In the genomic region with DNA sequence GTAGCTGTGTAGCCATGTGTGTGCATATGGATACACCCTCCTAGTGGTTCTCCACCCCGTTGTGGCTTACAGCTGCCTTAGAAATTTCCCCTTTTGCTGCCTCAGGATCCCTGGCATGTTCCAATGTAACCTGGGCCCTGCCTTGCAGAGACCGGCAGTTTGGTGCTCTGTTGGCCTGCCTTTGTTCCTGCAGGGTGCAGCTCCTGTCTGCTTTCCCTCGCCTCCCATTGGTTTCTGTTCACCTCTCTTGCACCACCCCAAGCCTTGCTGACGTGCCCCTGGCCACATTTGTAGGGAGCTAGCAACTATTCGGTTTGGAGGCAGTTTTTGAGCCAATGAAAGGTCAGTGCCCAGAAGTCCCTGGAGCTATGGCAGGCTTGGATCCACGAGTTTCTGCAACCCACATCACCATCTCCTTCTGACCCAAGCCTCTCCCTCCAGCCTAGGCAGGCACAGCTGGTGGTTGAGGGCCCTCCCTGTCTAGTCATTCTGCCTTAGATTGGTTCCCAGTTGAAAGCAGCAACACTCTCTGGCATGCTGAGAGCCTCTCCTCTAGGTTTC, we compare ENCODE assay signal across 18 cellular contexts. TPM values are rescaled to one million over a fixed set of nuclear protein-coding genes. Genes with fewer than 3 reads are reported as not detected.
A peak's percentile ranks its signal among the peaks of the same experiment; 100 is the strongest.
DNase-seq lines count a peak whose midpoint lies in the region; ATAC-seq, FAIRE-seq and TF ChIP-seq lines count a peak whose summit lies in the region.
"Had no signal": no experiment of that assay in that cellular context is flagged by ENCODE, and none has a peak within 500 bp of the region (broad histone marks: within the 10 kb centered on the region; RNA-seq: fewer than 3 reads in every experiment).

No MANE protein-coding gene starts in this region.

- POLR2A ChIA-PET in H1 (lab: Charles Lee; ENCODE audit: partially characterized antibody): interaction anchor here (0.9 to 1.5 kb wide), 4 partner anchors 63 to 319 kb away, joined by 3 read pairs; no protein-coding TSS in a partner anchor

- intact Hi-C loops in heart left ventricle (cut with DNase I) (loop anchor here in 3 of 10 donors (5.0 kb wide), 2 partner anchors 201 to 206 kb away; a partner anchor contains a TSS), Right ventricle myocardium inferior (cut with DNase I) (loop anchor here (5.0 kb wide), 1 partner anchor 206 kb away; a partner anchor contains a TSS), tibial artery (cut with DNase I; ENCODE audit: low total_unique reads) (loop anchor here (5.0 kb wide), 1 partner anchor 206 kb away; a partner anchor contains a TSS)
- intact Hi-C loops in activated naive CD4-positive, alpha-beta T cell treated with anti-CD3 and anti-CD28 coated beads for 36 hours (cut with micrococcal nuclease): no loop called here

- TF ChIP-seq POLR2A in heart left ventricle (IDR thresholded peaks at IDR 0.05) (no peak), H1 (IDR thresholded peaks at IDR 0.05; ENCODE audit: control extremely low read depth in 1 of 2, low read depth in 2 of 2, low read length in 2 of 2) (no peak)

- H3K4me2 ChIP-seq in H1 (ENCODE audit: insufficient read depth in 1 of 2, low read depth in 2 of 2, low read length in 2 of 2) (no peak overlapping the region), neuronal stem cell (ENCODE audit: insufficient read depth, low read length, poor library complexity, severe bottlenecking) (no peak overlapping the region)

- H2BK15ac ChIP-seq in H1 (ENCODE audit: low read length): peak overlapping the region; percentile 6; the same call in 1 of the 2 replicates
- peak overlapping the region; percentile 1 for H2BK15ac ChIP-seq in neuronal stem cell (ENCODE audit: low read length)

- no peak overlapping the region for H2BK5ac ChIP-seq in H1 (ENCODE audit: low read depth, low read length)
- no peak overlapping the region for H2BK5ac ChIP-seq in neuronal stem cell (ENCODE audit: low read length)

- H3K18ac ChIP-seq in H1 (ENCODE audit: extremely low read depth, low read length) (no peak overlapping the region), neuronal stem cell (ENCODE audit: low read length) (no peak overlapping the region)

- no peak overlapping the region for H3K56ac ChIP-seq in H1 (replicated peaks; ENCODE audit: insufficient read length, low read depth, low read length)

- H3K9ac ChIP-seq in H1 (replicated peaks in 1 of 4; ENCODE audit: extremely low read depth in 1 of 4, low read depth in 3 of 4, low read length in 3 of 4) (no peak overlapping the region), neuronal stem cell (ENCODE audit: low read depth, low read length, poor library complexity) (no peak overlapping the region)

- TF ChIP-seq CTCF in heart left ventricle (IDR thresholded peaks at IDR 0.05): no peak
- TF ChIP-seq CTCF in H1 (IDR thresholded peaks at IDR 0.05; ENCODE audit: control extremely low read depth in 1 of 3, insufficient read depth in 1 of 3, low read depth in 1 of 3, low read length in 3 of 3): no peak
- no peak for TF ChIP-seq CTCF in tibial artery (IDR thresholded peaks at IDR 0.05)

- H3K27ac Mint-ChIP-seq in activated naive CD4-positive, alpha-beta T cell treated with anti-CD3 and anti-CD28 coated beads for 36 hours: no peak overlapping the region

- H3K4me1 ChIP-seq in heart left ventricle (peaks cover 0 to 53% (median 28%) of the 10 kb centered on the region in 12 donors), H1 (replicated peaks in 1 of 4; ENCODE audit: control insufficient read depth in 3 of 4, insufficient read depth in 4 of 4, low read length in 3 of 4) (peaks cover 3 to 9% (median 6%) of the 10 kb centered on the region in 4 experiments), neuronal stem cell (ENCODE audit: control insufficient read depth in 2 of 2, insufficient read depth in 1 of 2, low read depth in 1 of 2, low read length in 2 of 2) (peaks cover 0 to 6% of the 10 kb centered on the region in 2 donors), tibial artery (peaks cover 0 to 56% (median 50%) of the 10 kb centered on the region in 4 donors)

- H2AK5ac ChIP-seq in H1 (ENCODE audit: low read depth, low read length) (no peak overlapping the region), neuronal stem cell (ENCODE audit: low read depth, low read length) (no peak overlapping the region)

- FAIRE-seq in H1 (lab: Jason Lieb, UNC): no peak

- H3K27ac ChIP-seq in heart left ventricle: peak overlapping the region in 9 of 12 donors; percentile 4 to 86 (median 50)
- no peak overlapping the region for H3K27ac ChIP-seq in H1 (ENCODE audit: low read depth, low read length)
- H3K27ac ChIP-seq in neuronal stem cell (replicated peaks; ENCODE audit: low read length): no peak overlapping the region
- H3K27ac ChIP-seq in tibial artery: peak overlapping the region; percentile 87 to 95

- H3K79me2 ChIP-seq in H1 (ENCODE audit: control insufficient read depth in 1 of 2, insufficient read depth in 2 of 2, low read length in 2 of 2): no peaks in the 10 kb centered on the region

- H2AFZ ChIP-seq in H1 (ENCODE audit: low read length): no peak overlapping the region
- no peak overlapping the region for H2AFZ ChIP-seq in neuronal stem cell (ENCODE audit: low read length)

- H3K9me3 Mint-ChIP-seq in activated naive CD4-positive, alpha-beta T cell treated with anti-CD3 and anti-CD28 coated beads for 36 hours: peaks cover 2% of the 10 kb centered on the region

- no peak for TF ChIP-seq RAD21 in H1 (IDR thresholded peaks at IDR 0.05 in 1 of 2, conservative IDR thresholded peaks at IDR 0.05 in 1 of 2; ENCODE audit: low read depth in 2 of 2, low read length in 2 of 2)

- H4K8ac ChIP-seq in H1 (ENCODE audit: extremely low read depth, insufficient read depth, low read length) (no peak overlapping the region; the same call in 1 of the 2 replicates), neuronal stem cell (ENCODE audit: low read depth, low read length) (no peak overlapping the region)

- no peaks in the 10 kb centered on the region for H3K27me3 Mint-ChIP-seq in activated naive CD4-positive, alpha-beta T cell treated with anti-CD3 and anti-CD28 coated beads for 36 hours (ENCODE audit: low read depth)

- H2BK120ac ChIP-seq in H1 (replicated peaks; ENCODE audit: low read depth, low read length): no peak overlapping the region
- no peak overlapping the region for H2BK120ac ChIP-seq in neuronal stem cell (ENCODE audit: low read depth, low read length)

- H3K23ac ChIP-seq in H1 (ENCODE audit: insufficient read length) (no peak overlapping the region), neuronal stem cell (ENCODE audit: low read depth, low read length, poor library complexity) (peak overlapping the region; percentile 4)

- H4K91ac ChIP-seq in H1 (replicated peaks; ENCODE audit: insufficient read length, low read length) (no peak overlapping the region), neuronal stem cell (ENCODE audit: low read depth, low read length, poor library complexity) (no peak overlapping the region)

- no peaks in the 10 kb centered on the region for H3K36me3 Mint-ChIP-seq in activated naive CD4-positive, alpha-beta T cell treated with anti-CD3 and anti-CD28 coated beads for 36 hours (ENCODE audit: low read depth)

- H3K14ac ChIP-seq in H1 (ENCODE audit: insufficient read length) (no peak overlapping the region), neuronal stem cell (ENCODE audit: low read length) (no peak overlapping the region)

- peaks cover 8% of the 10 kb centered on the region for H3K4me1 Mint-ChIP-seq in activated naive CD4-positive, alpha-beta T cell treated with anti-CD3 and anti-CD28 coated beads for 36 hours (ENCODE audit: low read depth)

- H3K4me3 Mint-ChIP-seq in activated naive CD4-positive, alpha-beta T cell treated with anti-CD3 and anti-CD28 coated beads for 36 hours: no peak overlapping the region

- H4K5ac ChIP-seq in H1 (ENCODE audit: insufficient read length, low read depth, low read length): no peak overlapping the region

- DNase-seq in heart left ventricle (no peak), Right ventricle myocardium inferior (ENCODE audit: missing footprints) (no peak), H1 (ENCODE audit: low read depth in 1 of 2, low spot score in 2 of 2) (no peak), neuronal stem cell (ENCODE audit: low spot score) (no peak), tibial artery (peak; percentile 35 to 84), T1000 (lab: John Stamatoyannopoulos, UW) (no peak)
- DNase-seq in stimulated activated naive CD4-positive, alpha-beta T cell treated with Interleukin-2 at 50 U/mL for 16 hours (lab: John Stamatoyannopoulos, UW): no peak
- DNase-seq in activated naive CD4-positive, alpha-beta T cell treated with anti-CD3 and anti-CD28 coated beads for 36 hours: no peak
- DNase-seq: C1 segment of cervical spinal cord, H7, Karpas-422, NCI-H1417, NCI-H1930, NCI-H2171, NCI-H774 had no signal

- H3K4me3 ChIP-seq in heart left ventricle (no peak overlapping the region), H1 (ENCODE audit: extremely low read depth in 1 of 4, insufficient read depth in 2 of 4, low read depth in 3 of 4, low read length in 4 of 4) (no peak overlapping the region), neuronal stem cell (ENCODE audit: low read length in 2 of 2) (no peak overlapping the region), tibial artery (no peak overlapping the region)

- H2BK20ac ChIP-seq in H1 (ENCODE audit: low read length): peak overlapping the region; percentile 27; the same call in 1 of the 2 replicates

- no peak for TF ChIP-seq EP300 in H1 (IDR thresholded peaks at IDR 0.05; ENCODE audit: borderline replicate concordance in 1 of 2, low read depth in 2 of 2, low read length in 2 of 2)

- H3K27me3 ChIP-seq in heart left ventricle (no peaks in the 10 kb centered on the region), H1 (replicated peaks in 1 of 4; ENCODE audit: control insufficient read depth in 3 of 4, extremely low read depth in 1 of 4, insufficient read depth in 3 of 4, low read length in 3 of 4) (peaks cover 0 to 25% (median 19%) of the 10 kb centered on the region in 4 experiments; a peak in 6 of 7 replicates), neuronal stem cell (ENCODE audit: control insufficient read depth in 3 of 3, insufficient read depth in 3 of 3, low read depth in 1 of 3, low read length in 3 of 3) (peaks cover 0 to 33% (median 0%) of the 10 kb centered on the region in 3 experiments), tibial artery (no peaks in the 10 kb centered on the region)

- 74 to 87% (median 80%) methylated on average over 6 of the region's 6 CpGs for WGBS in heart left ventricle, 4 donors
- WGBS in H1 (ENCODE audit: extremely low coverage in 1 of 2, insufficient coverage in 1 of 2, insufficient read length in 1 of 2, insufficient replicate concordance in 2 of 2, low coverage in 1 of 2, low lambda C conversion rate in 2 of 2, missing lambda C conversion rate in 1 of 2), 2 experiments: 96% methylated on average over 6 of the region's 6 CpGs; no CpG with 5 or more reads in 1 of the 2 experiments
- whole genome bisulfite sequencing in neuronal stem cell (ENCODE audit: extremely low coverage in 2 of 2, insufficient read length in 2 of 2, insufficient replicate concordance in 1 of 2), 2 donors: no CpG with 5 or more reads among the region's 6 CpGs

- H2BK12ac ChIP-seq in H1 (ENCODE audit: low read depth, low read length) (no peak overlapping the region), neuronal stem cell (ENCODE audit: low read length) (no peak overlapping the region)

- peaks cover 8% of the 10 kb centered on the region; the same call in 1 of the 2 replicates for H3K23me2 ChIP-seq in H1 (ENCODE audit: low read depth, low read length)

- ATAC-seq in heart left ventricle: peak in 1 of 4 donors; percentile 13
- no peak for ATAC-seq in Right ventricle myocardium inferior
- ATAC-seq: Panc1 had no signal

- no peaks in the 10 kb centered on the region; the same call in 1 of the 2 replicates for H3K79me1 ChIP-seq in H1 (ENCODE audit: low read depth, low read length)
- no peaks in the 10 kb centered on the region for H3K79me1 ChIP-seq in neuronal stem cell (ENCODE audit: low read depth, low read length)

- no peaks in the 10 kb centered on the region for H3K36me3 ChIP-seq in heart left ventricle
- H3K36me3 ChIP-seq in H1 (ENCODE audit: control insufficient read depth in 2 of 4, insufficient read depth in 4 of 4, low read length in 3 of 4): no peaks in the 10 kb centered on the region
- no peaks in the 10 kb centered on the region for H3K36me3 ChIP-seq in neuronal stem cell (replicated peaks in 1 of 2; ENCODE audit: control insufficient read depth in 2 of 2, insufficient read depth in 2 of 2, low read length in 2 of 2)
- no peaks in the 10 kb centered on the region for H3K36me3 ChIP-seq in tibial artery

- no peak overlapping the region for H3K4ac ChIP-seq in H1 (replicated peaks; ENCODE audit: insufficient read length, low read depth, low read length)
- no peak overlapping the region for H3K4ac ChIP-seq in neuronal stem cell (ENCODE audit: low read length)

- no peaks in the 10 kb centered on the region for H4K20me1 ChIP-seq in H1 (replicated peaks in 1 of 2; ENCODE audit: control insufficient read depth in 1 of 2, insufficient read depth in 2 of 2, low read length in 2 of 2)

- no peaks in the 10 kb centered on the region for H3K9me3 ChIP-seq in heart left ventricle
- H3K9me3 ChIP-seq in H1 (ENCODE audit: insufficient read depth in 2 of 2, low read depth in 1 of 2, low read length in 1 of 2): no peaks in the 10 kb centered on the region
- no peaks in the 10 kb centered on the region for H3K9me3 ChIP-seq in neuronal stem cell (replicated peaks in 1 of 2; ENCODE audit: control insufficient read depth in 2 of 2, insufficient read depth in 1 of 2, low read depth in 1 of 2, low read length in 2 of 2)
- H3K9me3 ChIP-seq in tibial artery: no peaks in the 10 kb centered on the region

- CTCF ChIA-PET in H1 (lab: Charles Lee; ENCODE audit: partially characterized antibody): interaction anchor here (0.7 to 3.0 kb wide), 15 partner anchors 9 to 341 kb away, joined by 3 to 28 read pairs (median 3); no protein-coding TSS in a partner anchor
- CTCF ChIA-PET in activated naive CD4-positive, alpha-beta T cell treated with anti-CD3 and anti-CD28 coated beads for 36 hours (lab: Charles Lee): interaction anchor here (1.2 to 3.3 kb wide), 7 partner anchors 9 to 333 kb away, joined by 3 to 23 read pairs (median 8); no protein-coding TSS in a partner anchor

RNA-seq across cellular contexts. Expression of a gene that starts 54.9 kb away (rescaled TPM):
- total RNA-seq in heart left ventricle (under 1 TPM in 2 of 9 donors, not detected in 7; 0.08 to 0.15 TPM), Right ventricle myocardium inferior (0.27 TPM)
- polyA plus RNA-seq in heart left ventricle (under 1 TPM in 1 of 2 donors, not detected in 1; 0.04 TPM), H1 (2011; rRNA removed) (not detected in 2 replicates)
- not detected in 2 replicates for total RNA-seq in H1 (2021; fragmentation: NEBNext Ultra II Directional; extraction: Animal tissue kit (Norgen Biotek cat#: 25700))
- polyA plus RNA-seq in H1 (2011; cell fraction: cytosol; rRNA removed): not detected
- not detected for polyA plus RNA-seq in H1 (2011; cell fraction: nucleus; rRNA removed)
- polyA plus RNA-seq in H1 (2012, experiment 1 of 2): not detected in 4 replicates
- not detected for polyA plus RNA-seq in H1 (2012, experiment 2 of 2)
- not detected for polyA plus RNA-seq in H1 (2013, experiment 1 of 2)
- polyA plus RNA-seq in H1 (2013, experiment 2 of 2): 0.02 TPM
- polyA minus RNA-seq in H1 (2011; rRNA and poly(A)+ RNA removed): not detected in 2 replicates
- not detected for polyA minus RNA-seq in H1 (2011; cell fraction: cytosol; rRNA and poly(A)+ RNA removed)
- not detected for polyA minus RNA-seq in H1 (2011; cell fraction: nucleus; rRNA and poly(A)+ RNA removed)
- not detected for polyA plus RNA-seq in neuronal stem cell (2013, experiment 1 of 2)
- not detected for polyA plus RNA-seq in neuronal stem cell (2013, experiment 2 of 2)
- not detected for total RNA-seq in activated naive CD4-positive, alpha-beta T cell treated with anti-CD3 and anti-CD28 coated beads for 36 hours
- total RNA-seq: A172, NCI-H460 had no signal

Comparison
In these comparisons a context has a peak if more than half of its experiments do, and no peak if none do; other contexts are left out.
1. DNase-seq: peak in tibial artery (2 of 2); none in heart left ventricle (0 of 5), Right ventricle myocardium inferior (single experiment), H1 (0 of 2), neuronal stem cell (single experiment), T1000 (single experiment), stimulated activated naive CD4-positive, alpha-beta T cell treated with Interleukin-2 at 50 U/mL for 16 hours (single experiment) and activated naive CD4-positive, alpha-beta T cell treated with anti-CD3 and anti-CD28 coated beads for 36 hours (single experiment).
2. H3K27ac ChIP-seq: peak in heart left ventricle (9 of 12) and tibial artery (2 of 2); none in H1 (single experiment) and neuronal stem cell (single experiment).